Comparison of ENCODE assay signal across 18 cellular contexts in the genomic region with DNA sequence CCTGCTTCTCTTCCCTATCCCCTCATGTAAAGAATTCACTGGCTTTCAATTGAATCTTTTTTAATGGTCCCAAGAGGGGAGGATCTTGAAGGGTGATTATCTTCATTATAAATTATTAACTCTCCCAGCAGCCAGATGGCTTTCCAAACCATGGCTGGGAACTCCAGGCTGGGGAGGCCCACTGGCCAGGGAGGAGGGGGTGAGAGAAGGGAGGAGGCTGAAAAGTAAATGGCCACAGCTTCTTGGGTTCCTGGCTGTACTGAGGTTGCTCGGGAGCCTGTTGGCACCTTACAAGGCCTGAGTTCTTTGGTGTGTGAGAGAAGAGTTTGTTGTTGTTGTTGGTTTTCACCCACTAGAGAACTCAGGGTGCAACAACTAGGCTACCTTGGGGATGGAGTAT.
DNase-seq lines count a peak whose midpoint lies in the region; FAIRE-seq and TF ChIP-seq lines count a peak whose summit lies in the region.
"Had no signal": no experiment of that assay in that cellular context is flagged by ENCODE, and none has a peak within 500 bp of the region (broad histone marks: within the 10 kb centered on the region; RNA-seq: fewer than 3 reads in every experiment).

No MANE protein-coding gene starts in this region.

- TF ChIP-seq POLR2A in H54 (IDR thresholded peaks at IDR 0.05; ENCODE audit: low read depth, low read length) = no peak

- no peak overlapping the region for H3K4me3 ChIP-seq in tibial artery
- H3K4me3 ChIP-seq: PC-9, SJSA1 had no signal

- no peak overlapping the region for H3K27ac ChIP-seq in tibial artery
- H3K27ac ChIP-seq: C4-2B, PC-9, SJSA1 had no signal

- no peak for TF ChIP-seq CTCF in tibial artery (IDR thresholded peaks at IDR 0.05)

- no peaks in the 10 kb centered on the region for H3K9me3 ChIP-seq in tibial artery
- H3K9me3 ChIP-seq: SJSA1 had no signal

- H3K36me3 ChIP-seq in tibial artery = no peaks in the 10 kb centered on the region
- H3K36me3 ChIP-seq: SJSA1 had no signal

- DNase-seq in NCI-H1694 (lab: John Stamatoyannopoulos, UW) = peak; percentile 47
- no peak for DNase-seq in NCI-H1694 treated with DMSO at 0.1 percent for 48 hours (lab: John Stamatoyannopoulos, UW)
- DNase-seq in NCI-H1417 (lab: John Stamatoyannopoulos, UW) = peak; percentile 54 to 94 (median 79)
- peak; percentile 91 for DNase-seq in NCI-H524 treated with DMSO at 0.1 percent for 48 hours (lab: John Stamatoyannopoulos, UW)
- peak; percentile 47 for DNase-seq in left kidney (ENCODE audit: low read depth, low spot score)
- no peak for DNase-seq in tibial artery
- DNase-seq in H54 (ENCODE audit: insufficient read length, low spot score) = no peak
- DNase-seq in effector CD4-positive, alpha-beta T cell = no peak
- DNase-seq: EL, H7, KG1, NCI-H510A treated with DMSO at 0.1 percent for 48 hours, PC-9, SW 1271 had no signal

- no peaks in the 10 kb centered on the region for H3K4me1 ChIP-seq in tibial artery
- H3K4me1 ChIP-seq: SJSA1 had no signal

- no peak for FAIRE-seq in H54 (lab: Jason Lieb, UNC)
- FAIRE-seq: GM19239, HepG2 had no signal

- H3K27me3 ChIP-seq in tibial artery = no peaks in the 10 kb centered on the region
- H3K27me3 ChIP-seq: SJSA1 had no signal

- intact Hi-C loops in tibial artery (cut with DNase I; ENCODE audit: low total_unique reads) = no loop called here

Comparison
In these comparisons a context has a peak if more than half of its experiments do, and no peak if none do; other contexts are left out.
1. DNase-seq: peak in NCI-H1694 (single experiment), NCI-H1417 (3 of 3), NCI-H524 treated with DMSO at 0.1 percent for 48 hours (single experiment) and left kidney (single experiment); none in NCI-H1694 treated with DMSO at 0.1 percent for 48 hours (single experiment), tibial artery (0 of 2), H54 (single experiment) and effector CD4-positive, alpha-beta T cell (single experiment).